26 cellular contexts compared by ENCODE assay signal in the genomic region with DNA sequence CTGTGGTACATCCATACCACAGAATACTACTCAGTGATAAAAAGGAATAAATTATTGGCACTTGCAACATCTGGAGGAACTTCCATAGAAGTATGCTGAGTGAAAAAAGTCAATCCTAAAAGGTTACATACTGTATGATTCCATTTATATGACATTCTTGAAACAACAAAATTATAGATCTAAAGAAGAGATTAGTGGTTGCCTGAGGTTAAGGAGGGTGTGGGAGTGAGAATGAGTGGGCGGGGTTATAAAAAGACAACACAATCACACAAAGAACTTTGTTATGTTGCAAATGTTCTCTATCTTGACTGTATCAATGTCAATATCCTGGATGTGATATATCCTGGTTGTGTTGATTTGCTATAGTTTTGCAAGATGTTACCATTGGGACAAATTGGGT.
"Had no signal": no experiment of that assay in that cellular context is flagged by ENCODE, and none has a peak within 500 bp of the region (broad histone marks: within the 10 kb centered on the region; RNA-seq: fewer than 3 reads in every experiment).

No MANE protein-coding gene starts in this region.

- H3K4me3 Mint-ChIP-seq: activated CD4-positive, alpha-beta T cell treated with anti-CD3 and anti-CD28 coated beads, Interleukin-2, amount 10 ng/mL, durations not matched to agents 7 days and 5 days; dendritic cell treated with granulocyte-macrophage colony-stimulating factor and Interleukin-4, amounts not matched to agents 40 ng/mL and 50 ng/mL, for 4 days; natural killer cell; neural progenitor cell; stimulated activated memory B cell treated with anti-CD40 and anti-IgM and Interleukin-4, amounts not matched to agents 10 μg/mL and 1 μg/mL and 100 μg/mL, for 72 hours; T-cell had no signal

- H3K27me3 Mint-ChIP-seq: activated CD4-positive, alpha-beta T cell treated with anti-CD3 and anti-CD28 coated beads, Interleukin-2, amount 10 ng/mL, durations not matched to agents 7 days and 5 days; stimulated activated memory B cell treated with anti-CD40 and anti-IgM and Interleukin-4, amounts not matched to agents 10 μg/mL and 1 μg/mL and 100 μg/mL, for 72 hours had no signal

- ATAC-seq: foreskin keratinocyte; left lung; lower lobe of right lung; stimulated activated memory B cell treated with anti-CD40 and anti-IgM and Interleukin-4, amounts not matched to agents 10 μg/mL and 1 μg/mL and 100 μg/mL, for 72 hours; T-cell; upper lobe of right lung had no signal

- H3K9me3 Mint-ChIP-seq: activated CD4-positive, alpha-beta T cell treated with anti-CD3 and anti-CD28 coated beads, Interleukin-2, amount 10 ng/mL, durations not matched to agents 7 days and 5 days; dendritic cell treated with granulocyte-macrophage colony-stimulating factor and Interleukin-4, amounts not matched to agents 40 ng/mL and 50 ng/mL, for 4 days; neural progenitor cell had no signal

- H3K27ac ChIP-seq: breast epithelium, esophagus muscularis mucosa, foreskin keratinocyte, left lung, lower lobe of right lung, neural progenitor cell, parathyroid adenoma, psoas muscle, sigmoid colon, suprapubic skin, tibial artery, upper lobe of right lung, WERI-Rb-1 had no signal

- H3K4me1 Mint-ChIP-seq: neural progenitor cell had no signal

- H3K27ac Mint-ChIP-seq: activated CD4-positive, alpha-beta T cell treated with anti-CD3 and anti-CD28 coated beads, Interleukin-2, amount 10 ng/mL, durations not matched to agents 7 days and 5 days; dendritic cell treated with granulocyte-macrophage colony-stimulating factor and Interleukin-4, amounts not matched to agents 40 ng/mL and 50 ng/mL, for 4 days; neural progenitor cell; stimulated activated memory B cell treated with anti-CD40 and anti-IgM and Interleukin-4, amounts not matched to agents 10 μg/mL and 1 μg/mL and 100 μg/mL, for 72 hours; T-cell had no signal

- DNase-seq: activated CD4-positive, alpha-beta T cell treated with anti-CD3 and anti-CD28 coated beads, Interleukin-2, amount 10 ng/mL, durations not matched to agents 7 days and 5 days; activated CD8-positive, alpha-beta memory T cell treated with anti-CD3 and anti-CD28 coated beads for 24 hours; activated naive CD4-positive, alpha-beta T cell; central memory CD4-positive, alpha-beta T cell; kidney glomerular epithelial cell; left lung; lower lobe of right lung; mesendoderm; natural killer cell; occipital lobe; psoas muscle; sigmoid colon; small intestine; stimulated activated CD4-positive, alpha-beta T cell treated with anti-CD3 and anti-CD28 coated beads, Interleukin-4, amount 100 ng/mL, for 24 hours; T-cell; tibial artery; upper lobe of right lung; WERI-Rb-1 had no signal

- H3K9me3 ChIP-seq: breast epithelium, esophagus muscularis mucosa, left lung, lower lobe of right lung, psoas muscle, sigmoid colon, suprapubic skin, tibial artery, upper lobe of right lung had no signal

- H3K27me3 ChIP-seq: breast epithelium, esophagus muscularis mucosa, foreskin keratinocyte, left lung, neural progenitor cell, sigmoid colon, suprapubic skin, tibial artery, upper lobe of right lung had no signal

- H3K36me3 Mint-ChIP-seq: natural killer cell, neural progenitor cell had no signal
